ENCODE assay signal across 13 cellular contexts in genomic region chr3:130800829-130801228, GRCh38.
"Had no signal": no experiment of that assay in that cellular context is flagged by ENCODE, and none has a peak within 500 bp of the region (broad histone marks: within the 10 kb centered on the region; RNA-seq: fewer than 3 reads in every experiment).

No MANE protein-coding gene starts in this region.

- H3K4me1 ChIP-seq: sigmoid colon had no signal

- H3K27ac ChIP-seq: sigmoid colon had no signal

- DNase-seq: activated CD4-positive, alpha-beta T cell treated with anti-CD3 and anti-CD28 coated beads for 4 hours; activated CD8-positive, alpha-beta memory T cell treated with anti-CD3 and anti-CD28 coated beads, Interleukin-2, amount 50 U/mL, for 48 hours; activated CD8-positive, alpha-beta T cell treated with anti-CD3 and anti-CD28 coated beads, Interleukin-2, amount 10 ng/mL, durations not matched to agents 7 days and 5 days; activated naive CD4-positive, alpha-beta T cell; effector memory CD8-positive, alpha-beta T cell; hippocampal formation; natural killer cell; nucleus accumbens; sigmoid colon; stimulated activated CD4-positive, alpha-beta T cell treated with anti-CD3 and anti-CD28 coated beads, Interleukin-2, amount 100 ng/mL, for 24 hours; stimulated activated naive CD4-positive, alpha-beta T cell; T-helper 1 cell had no signal

- ATAC-seq: activated CD8-positive, alpha-beta T cell treated with anti-CD3 and anti-CD28 coated beads, Interleukin-2, amount 10 ng/mL, durations not matched to agents 7 days and 5 days; effector memory CD8-positive, alpha-beta T cell; left lobe of liver; natural killer cell had no signal

- H3K36me3 ChIP-seq: sigmoid colon had no signal

- H3K4me3 ChIP-seq: sigmoid colon had no signal

- H3K9me3 ChIP-seq: sigmoid colon had no signal
